1 cellular context compared by ENCODE assay signal in genomic region chr19:53506728-53507127, GRCh38.
A peak's percentile ranks its signal among the peaks of the same experiment; 100 is the strongest.
TF ChIP-seq lines count a peak whose summit lies in the region.

No MANE protein-coding gene starts in this region.

TF ChIP-seq in HepG2, 621 proteins besides CTCF, POLR2A, EP300 and RAD21:
- TF ChIP-seq ZNF687 (CRISPR knock-in tag; IDR thresholded peaks at IDR 0.05) (no peak), ZBTB38 (CRISPR knock-in tag; IDR thresholded peaks at IDR 0.05) (peak; percentile 58; the same call in 1 of the 2 replicates)
